8 cellular contexts compared by ENCODE assay signal in genomic region chr4:112297495-112297894, GRCh38. TPM values are rescaled to one million over a fixed set of nuclear protein-coding genes. Genes with fewer than 3 reads are reported as not detected.
DNase-seq lines count a peak whose midpoint lies in the region; ATAC-seq and TF ChIP-seq lines count a peak whose summit lies in the region.

No MANE protein-coding gene starts in this region.

- H3K9me3 Mint-ChIP-seq in dendritic cell treated with granulocyte-macrophage colony-stimulating factor and Interleukin-4, amounts not matched to agents 40 ng/mL and 50 ng/mL, for 4 days = no peaks in the 10 kb centered on the region

- H3K9me3 ChIP-seq in DND-41 (ENCODE audit: insufficient read depth, low read length, severe bottlenecking) = no peaks in the 10 kb centered on the region

- H3K4me1 ChIP-seq in DND-41 (ENCODE audit: insufficient read depth, low read length) = peaks cover 29% of the 10 kb centered on the region

- H3K79me2 ChIP-seq in DND-41 (ENCODE audit: insufficient read depth, low read length) = peaks cover 17% of the 10 kb centered on the region

- peak overlapping the region; percentile 61 for H3K9ac ChIP-seq in DND-41 (ENCODE audit: low read depth, low read length)

- peaks cover 14% of the 10 kb centered on the region for H3K4me1 Mint-ChIP-seq in dendritic cell treated with granulocyte-macrophage colony-stimulating factor and Interleukin-4, amounts not matched to agents 40 ng/mL and 50 ng/mL, for 4 days (ENCODE audit: low read depth)

- ATAC-seq in DND-41 (ENCODE audit: insufficient read depth, low read depth) (no peak), omental fat pad (ENCODE audit: low FRiP score) (peak; percentile 71), GM19463 (IDR thresholded peaks at IDR 0.05; ENCODE audit: unreplicated experiment) (no peak)

- DNase-seq in DND-41 (no peak), omental fat pad (ENCODE audit: low spot score) (no peak), islet precursor cell (no peak), NOMO-1 treated with DMSO at 0.1 percent for 48 hours (lab: John Stamatoyannopoulos, UW; ENCODE audit: unreplicated experiment) (no peak), GM13976 (ENCODE audit: low spot score) (no peak)
- DNase-seq in Jurkat, Clone E6-1 (ENCODE audit: low read depth, low spot score) = no peak

- peak overlapping the region; percentile 47 to 62 for H3K4me3 ChIP-seq in DND-41 (ENCODE audit: low read depth in 1 of 2, low read length in 2 of 2)
- H3K4me3 ChIP-seq in Jurkat, Clone E6-1 (ENCODE audit: low read length) = peak overlapping the region; percentile 32

- H3K27me3 ChIP-seq in DND-41 (ENCODE audit: insufficient read depth, low read length, poor library complexity) = no peaks in the 10 kb centered on the region

- intact Hi-C loops in dendritic cell treated with granulocyte-macrophage colony-stimulating factor and Interleukin-4, amounts not matched to agents 40 ng/mL and 50 ng/mL, for 4 days (cut with micrococcal nuclease) = loop anchor here (1.0 to 2.0 kb wide), 2 partner anchors 11 to 23 kb away; no protein-coding TSS in a partner anchor

- peak overlapping the region; percentile 72 for H3K4me2 ChIP-seq in DND-41 (ENCODE audit: insufficient read depth, low read length)

- TF ChIP-seq CTCF in DND-41 (IDR thresholded peaks at IDR 0.05; ENCODE audit: borderline replicate concordance, extremely low read depth, low read length, poor library complexity, severe bottlenecking) (no peak), omental fat pad (IDR thresholded peaks at IDR 0.05) (no peak), GM13976 (IDR thresholded peaks at IDR 0.05; ENCODE audit: borderline replicate concordance, control extremely low read depth, extremely low read depth, insufficient read depth, missing control alignments) (no peak)

- H3K27me3 Mint-ChIP-seq in dendritic cell treated with granulocyte-macrophage colony-stimulating factor and Interleukin-4, amounts not matched to agents 40 ng/mL and 50 ng/mL, for 4 days = no peaks in the 10 kb centered on the region

- peak overlapping the region; percentile 84 for H2AFZ ChIP-seq in DND-41 (ENCODE audit: low read depth, low read length)

- H3K36me3 Mint-ChIP-seq in dendritic cell treated with granulocyte-macrophage colony-stimulating factor and Interleukin-4, amounts not matched to agents 40 ng/mL and 50 ng/mL, for 4 days (ENCODE audit: low read depth) = no peaks in the 10 kb centered on the region

- H4K20me1 ChIP-seq in DND-41 (ENCODE audit: insufficient read depth, low read length) = no peaks in the 10 kb centered on the region

- H3K4me3 Mint-ChIP-seq in dendritic cell treated with granulocyte-macrophage colony-stimulating factor and Interleukin-4, amounts not matched to agents 40 ng/mL and 50 ng/mL, for 4 days = peak overlapping the region; percentile 82

- peak overlapping the region; percentile 89 for H3K27ac Mint-ChIP-seq in dendritic cell treated with granulocyte-macrophage colony-stimulating factor and Interleukin-4, amounts not matched to agents 40 ng/mL and 50 ng/mL, for 4 days

- no peaks in the 10 kb centered on the region for H3K36me3 ChIP-seq in DND-41 (ENCODE audit: insufficient read depth, low read length)

- in situ Hi-C loops in GM13976 (cut with MboI; ENCODE audit: low sequenced_read_pairs, unreplicated experiment) = no loop called here

- H3K27ac ChIP-seq in DND-41 (ENCODE audit: low read length) = peak overlapping the region; percentile 68

RNA-seq across cellular contexts. Expression of gene ALPK1, which starts 0.3 kb away (rescaled TPM):
- 0.74 TPM for polyA plus RNA-seq in Jurkat, Clone E6-1 (2012; ENCODE audit: insufficient read depth, insufficient read length)
- total RNA-seq in omental fat pad = 10 to 100 TPM; 14.8 to 43.8 (median 19.1) TPM

RNA-seq across cellular contexts. Expression of gene TIFA, which starts 11.8 kb away (rescaled TPM):
- 17.0 TPM for polyA plus RNA-seq in Jurkat, Clone E6-1 (2012; ENCODE audit: insufficient read depth, insufficient read length)
- 10 to 100 TPM in 3 of 4 donors, 1 to 10 TPM in 1; 4.5 to 12.8 (median 10.9) TPM for total RNA-seq in omental fat pad
